8 cellular contexts compared by ENCODE assay signal in genomic region chr3:13091898-13092620, GRCh38. TPM values are rescaled to one million over a fixed set of nuclear protein-coding genes. Genes with fewer than 3 reads are reported as not detected.
DNase-seq lines count a peak whose midpoint lies in the region; ATAC-seq, FAIRE-seq and TF ChIP-seq lines count a peak whose summit lies in the region.

No MANE protein-coding gene starts in this region.

- H3K27me3 ChIP-seq in RWPE2 (ENCODE audit: insufficient read depth, poor library complexity, severe bottlenecking): no peaks in the 10 kb centered on the region

- peaks cover 14% of the 10 kb centered on the region for H3K27me3 Mint-ChIP-seq in activated T-helper 2 cell treated with anti-CD3 and anti-CD28 coated beads, Interferon-gamma antibody, Interleukin-2, Interleukin-4, amounts not matched to agents 10 μg/mL and 5 μg/mL and 100 μg/mL, durations not matched to agents 14 hours and 24 hours and 36 hours (ENCODE audit: low read depth)

- no peaks in the 10 kb centered on the region for H3K36me3 Mint-ChIP-seq in activated T-helper 2 cell treated with anti-CD3 and anti-CD28 coated beads, Interferon-gamma antibody, Interleukin-2, Interleukin-4, amounts not matched to agents 10 μg/mL and 5 μg/mL and 100 μg/mL, durations not matched to agents 14 hours and 24 hours and 36 hours (ENCODE audit: low read depth)

- no peaks in the 10 kb centered on the region for H3K4me1 ChIP-seq in A549
- no peaks in the 10 kb centered on the region for H3K4me1 ChIP-seq in RWPE2 (ENCODE audit: insufficient read depth, poor library complexity, severe bottlenecking)

- 33% methylated on average over 18 of the region's 20 CpGs for WGBS in A549 (ENCODE audit: missing lambda C conversion rate)

- DNase-seq in A549 (ENCODE audit: low read depth in 1 of 2, low spot score in 1 of 2) (peak; percentile 80 to 83), GM13976 (ENCODE audit: low spot score) (peak; percentile 90), HK-2 (ENCODE audit: unreplicated experiment) (peak; percentile 73), RWPE2 (ENCODE audit: low spot score) (no peak), foreskin fibroblast (peak; percentile 47 to 88), nucleus accumbens (lab: John Stamatoyannopoulos, UW) (peak in 50 of 56 donors; percentile 11 to 88 (median 64)), superior temporal gyrus (ENCODE audit: extremely low spot score) (peak; percentile 91)
- peak; percentile 67 for DNase-seq in activated T-helper 2 cell treated with anti-CD3 and anti-CD28 coated beads, Interferon-gamma antibody, Interleukin-2, Interleukin-4, amounts not matched to agents 10 μg/mL and 5 μg/mL and 100 μg/mL, durations not matched to agents 14 hours and 24 hours and 36 hours (ENCODE audit: low spot score)

- H3K9me3 Mint-ChIP-seq in activated T-helper 2 cell treated with anti-CD3 and anti-CD28 coated beads, Interferon-gamma antibody, Interleukin-2, Interleukin-4, amounts not matched to agents 10 μg/mL and 5 μg/mL and 100 μg/mL, durations not matched to agents 14 hours and 24 hours and 36 hours: no peaks in the 10 kb centered on the region

- no peak overlapping the region for H3K4me3 Mint-ChIP-seq in activated T-helper 2 cell treated with anti-CD3 and anti-CD28 coated beads, Interferon-gamma antibody, Interleukin-2, Interleukin-4, amounts not matched to agents 10 μg/mL and 5 μg/mL and 100 μg/mL, durations not matched to agents 14 hours and 24 hours and 36 hours (ENCODE audit: low read depth)

- TF ChIP-seq CTCF in A549 (IDR thresholded peaks at IDR 0.05) (peak; percentile 85), GM13976 (IDR thresholded peaks at IDR 0.05; ENCODE audit: borderline replicate concordance, control extremely low read depth, extremely low read depth, insufficient read depth, missing control alignments) (peak; percentile 93), RWPE2 (IDR thresholded peaks at IDR 0.05; ENCODE audit: poor library complexity, severe bottlenecking) (peak; percentile 91), foreskin fibroblast (IDR thresholded peaks at IDR 0.05; ENCODE audit: low read depth, low read length) (peak; percentile 92)

- no peaks in the 10 kb centered on the region for H3K36me3 ChIP-seq in RWPE2 (ENCODE audit: low read depth)

- H3K27ac Mint-ChIP-seq in activated T-helper 2 cell treated with anti-CD3 and anti-CD28 coated beads, Interferon-gamma antibody, Interleukin-2, Interleukin-4, amounts not matched to agents 10 μg/mL and 5 μg/mL and 100 μg/mL, durations not matched to agents 14 hours and 24 hours and 36 hours: no peak overlapping the region

- peak; percentile 79 to 94 for ATAC-seq in A549
- ATAC-seq in RWPE2 (ENCODE audit: low read depth): peak; percentile 89

- no peak for TF ChIP-seq POLR2A in A549 (IDR thresholded peaks at IDR 0.05; ENCODE audit: low read length)

- 0 out of 3 replicates have a peak overlapping the region, but pooled peaks have one; percentile 23 for H3K4me2 ChIP-seq in A549

- H3K9me3 ChIP-seq in A549: no peaks in the 10 kb centered on the region
- no peaks in the 10 kb centered on the region for H3K9me3 ChIP-seq in RWPE2 (ENCODE audit: severe bottlenecking)

- H3K4me1 Mint-ChIP-seq in activated T-helper 2 cell treated with anti-CD3 and anti-CD28 coated beads, Interferon-gamma antibody, Interleukin-2, Interleukin-4, amounts not matched to agents 10 μg/mL and 5 μg/mL and 100 μg/mL, durations not matched to agents 14 hours and 24 hours and 36 hours (ENCODE audit: low read depth): peaks cover 2% of the 10 kb centered on the region

- CTCF ChIA-PET in A549 (lab: Yijun Ruan, JAX): interaction anchor here (0.6 to 4.5 kb wide), 105 partner anchors 10 to 562 kb away, joined by 3 to 127 read pairs (median 4); partner anchors contain the start of genes HDAC11 and IQSEC1

- no peak for TF ChIP-seq EP300 in A549 (IDR thresholded peaks at IDR 0.05)

- in situ Hi-C loops in GM13976 (cut with MboI; ENCODE audit: low sequenced_read_pairs, unreplicated experiment): no loop called here

- intact Hi-C loops in activated T-helper 2 cell treated with anti-CD3 and anti-CD28 coated beads, Interferon-gamma antibody, Interleukin-2, Interleukin-4, amounts not matched to agents 10 μg/mL and 5 μg/mL and 100 μg/mL, durations not matched to agents 14 hours and 24 hours and 36 hours (cut with micrococcal nuclease): loop anchor here (1.0 to 10.0 kb wide), 3 partner anchors 360 to 563 kb away; no protein-coding TSS in a partner anchor

- H3K4me3 ChIP-seq in A549: no peak overlapping the region
- H3K4me3 ChIP-seq in RWPE2 (ENCODE audit: severe bottlenecking): no peak overlapping the region
- no peak overlapping the region for H3K4me3 ChIP-seq in foreskin fibroblast (ENCODE audit: low read depth in 1 of 2, low read length in 2 of 2)

- FAIRE-seq in A549 (lab: Jason Lieb, UNC): no peak

- H3K27ac ChIP-seq in A549 (no peak overlapping the region), RWPE2 (ENCODE audit: poor library complexity, severe bottlenecking) (no peak overlapping the region)

- POLR2A ChIA-PET in A549 (lab: Yijun Ruan, JAX): interaction anchor here (0.7 to 1.8 kb wide), 2 partner anchors 360 to 388 kb away, joined by 4 to 7 read pairs; partner anchors contain the start of gene HDAC11

- peak; percentile 89 to 92 for TF ChIP-seq RAD21 in A549 (conservative IDR thresholded peaks at IDR 0.05 in 1 of 2, IDR thresholded peaks at IDR 0.05 in 1 of 2)

TF ChIP-seq in A549, 52 proteins besides CTCF, POLR2A, EP300 and RAD21:
- TF ChIP-seq ELK1 (IDR thresholded peaks at IDR 0.05; ENCODE audit: low read depth, low read length) (no peak), SMC3 (IDR thresholded peaks at IDR 0.05) (peak; percentile 86)

RNA-seq across cellular contexts. Expression of gene IQSEC1, which starts 18.8 kb away (rescaled TPM):
- polyA plus RNA-seq in A549 (2011; rRNA removed): 3.7 and 5.8 TPM in 2 replicates
- 6.7 and 9.6 TPM in 2 replicates for polyA plus RNA-seq in A549 (2012; cell fraction: cytosol; rRNA removed)
- polyA plus RNA-seq in A549 (2012; cell fraction: nucleus; rRNA removed): 17.5 and 17.8 TPM in 2 replicates
- 10.2 to 10.7 TPM (median 10.5 TPM) in 3 replicates for polyA plus RNA-seq in A549 (2017; fragmentation: RNase III; extraction: RNeasy Plus Mini Kit Qiagen cat#74134 plus additional on column Dnase treatment)
- polyA minus RNA-seq in A549 (2011; rRNA and poly(A)+ RNA removed): 7.4 and 9.4 TPM in 2 replicates
- total RNA-seq in activated T-helper 2 cell treated with anti-CD3 and anti-CD28 coated beads, Interferon-gamma antibody, Interleukin-2, Interleukin-4, amounts not matched to agents 10 μg/mL and 5 μg/mL and 100 μg/mL, durations not matched to agents 14 hours and 24 hours and 36 hours: 28.1 and 31.2 TPM in 2 replicates
